ENCODE assay signal across 17 cellular contexts in genomic region chr6:125868252-125868651, GRCh38.
A peak's percentile ranks its signal among the peaks of the same experiment; 100 is the strongest.
DNase-seq lines count a peak whose midpoint lies in the region; ATAC-seq and TF ChIP-seq lines count a peak whose summit lies in the region.
"Had no signal": no experiment of that assay in that cellular context is flagged by ENCODE, and none has a peak within 500 bp of the region (broad histone marks: within the 10 kb centered on the region; RNA-seq: fewer than 3 reads in every experiment).

No MANE protein-coding gene starts in this region.

- H3K4me3 Mint-ChIP-seq in immature natural killer cell: no peak overlapping the region

- H3K4me1 ChIP-seq in HCT116 (ENCODE audit: control insufficient read depth in 1 of 2, insufficient read depth in 2 of 2, low read length in 2 of 2): peaks cover 15 to 24% of the 10 kb centered on the region in 2 experiments
- H3K4me1 ChIP-seq in lower lobe of right lung: peaks cover 15% of the 10 kb centered on the region
- H3K4me1 ChIP-seq: BLaER1 had no signal

- CTCF ChIA-PET in HCT116 (lab: Charles Lee): interaction anchor here (0.6 to 1.4 kb wide), 5 partner anchors 10 to 88 kb away, joined by 3 to 5 read pairs (median 4); partner anchors contain the start of gene HINT3

- no peak overlapping the region for H3K27ac Mint-ChIP-seq in immature natural killer cell

- peaks cover 0 to 2% (median 0%) of the 10 kb centered on the region in 3 donors for H3K27me3 Mint-ChIP-seq in immature natural killer cell (ENCODE audit: low read depth in 3 of 3)

- H3K36me3 ChIP-seq in HCT116 (ENCODE audit: control insufficient read depth in 1 of 2, insufficient read depth in 2 of 2, low read length in 2 of 2): no peaks in the 10 kb centered on the region
- no peaks in the 10 kb centered on the region for H3K36me3 ChIP-seq in lower lobe of right lung
- H3K36me3 ChIP-seq: BLaER1, left lung, MG63 had no signal

- peaks cover 7 to 20% of the 10 kb centered on the region in 2 donors for H3K4me1 Mint-ChIP-seq in immature natural killer cell

- TF ChIP-seq CTCF in HCT116 (IDR thresholded peaks at IDR 0.05 in 2 of 3, conservative IDR thresholded peaks at IDR 0.05 in 1 of 3; ENCODE audit: borderline replicate concordance in 1 of 3, insufficient read depth in 1 of 3, low read depth in 2 of 3, low read length in 2 of 3) (no peak), fibroblast of the aortic adventitia (IDR thresholded peaks at IDR 0.05; ENCODE audit: insufficient read depth, low read length) (no peak), lower lobe of right lung (IDR thresholded peaks at IDR 0.05) (no peak)

- H3K9ac ChIP-seq in HCT116 (ENCODE audit: low read length): no peak overlapping the region
- H3K9ac ChIP-seq: BLaER1 had no signal

- TF ChIP-seq POLR2A in HCT116 (IDR thresholded peaks at IDR 0.05; ENCODE audit: borderline replicate concordance, extremely low read depth, insufficient read depth, insufficient read length): no peak

- RAD21 ChIA-PET in HCT116 (lab: Charles Lee; ENCODE audit: low non-redundant PET in 1 of 2, low total read pairs in 2 of 2, uncharacterized antibody in 2 of 2, unreplicated experiment in 2 of 2): interaction anchor here in 1 of 2 experiments (0.6 kb wide), 1 partner anchor 89 kb away, joined by 3 read pairs; no protein-coding TSS in a partner anchor

- POLR2A ChIA-PET in HCT116 (lab: Charles Lee): interaction anchor here (1.1 kb wide), 1 partner anchor 9 kb away, joined by 3 read pairs; no protein-coding TSS in a partner anchor

- no peaks in the 10 kb centered on the region for H3K79me2 ChIP-seq in HCT116 (ENCODE audit: insufficient read depth, low read length)

- no peak overlapping the region for H3K4me3 ChIP-seq in HCT116 (replicated peaks in 1 of 2; ENCODE audit: low read depth in 1 of 2, low read length in 2 of 2)
- no peak overlapping the region for H3K4me3 ChIP-seq in fibroblast of the aortic adventitia (ENCODE audit: low read depth, low read length)
- no peak overlapping the region for H3K4me3 ChIP-seq in lower lobe of right lung
- H3K4me3 ChIP-seq: BLaER1, left lung, MG63 had no signal

- H3K27me3 ChIP-seq in HCT116 (ENCODE audit: insufficient read depth, low read length) (no peaks in the 10 kb centered on the region), lower lobe of right lung (ENCODE audit: low read depth) (no peaks in the 10 kb centered on the region)
- H3K27me3 ChIP-seq: BLaER1, left lung, MG63 had no signal

- no peak for TF ChIP-seq RAD21 in HCT116 (IDR thresholded peaks at IDR 0.05; ENCODE audit: low read depth)

- H3K4me2 ChIP-seq in HCT116 (ENCODE audit: low read length): peak overlapping the region; percentile 47; the same call in 1 of the 2 replicates
- H3K4me2 ChIP-seq: BLaER1 had no signal

- H3K36me3 Mint-ChIP-seq in immature natural killer cell: peaks cover 4 to 16% (median 6%) of the 10 kb centered on the region in 3 donors

- intact Hi-C loops in HCT116 (cut with micrococcal nuclease) (no loop called here), lower lobe of right lung (cut with DNase I) (no loop called here)

- H2AFZ ChIP-seq in HCT116 (ENCODE audit: low read depth, low read length, poor library complexity, severe bottlenecking): no peak overlapping the region

- no peaks in the 10 kb centered on the region for H3K9me3 ChIP-seq in HCT116 (ENCODE audit: control insufficient read depth in 1 of 2, insufficient read depth in 1 of 2, low read depth in 1 of 2, low read length in 2 of 2)
- H3K9me3 ChIP-seq in lower lobe of right lung: no peaks in the 10 kb centered on the region
- H3K9me3 ChIP-seq: BLaER1, left lung, MG63 had no signal

- H3K27ac ChIP-seq in HCT116 (ENCODE audit: low read depth, low read length): no peak overlapping the region
- H3K27ac ChIP-seq in substantia nigra (ENCODE audit: low read depth, low read length, poor library complexity, severe bottlenecking): peak overlapping the region; percentile 99
- no peak overlapping the region for H3K27ac ChIP-seq in lower lobe of right lung
- H3K27ac ChIP-seq: BLaER1 had no signal

- H3K9me3 Mint-ChIP-seq in immature natural killer cell: no peaks in the 10 kb centered on the region

- no peaks in the 10 kb centered on the region for H4K20me1 ChIP-seq in HCT116 (ENCODE audit: insufficient read depth)
- H4K20me1 ChIP-seq: BLaER1 had no signal

- no peak for DNase-seq in HCT116 (ENCODE audit: low read depth, low spot score)
- DNase-seq in amniotic epithelial cell (ENCODE audit: low read depth): peak; percentile 74
- peak; percentile 41 for DNase-seq in fibroblast of the aortic adventitia (ENCODE audit: low read depth)
- DNase-seq in substantia nigra (lab: John Stamatoyannopoulos, UW): no peak
- no peak for DNase-seq in NCI-H1417 treated with DMSO at 0.1 percent for 48 hours (lab: John Stamatoyannopoulos, UW)
- DNase-seq in immature natural killer cell: no peak
- no peak for DNase-seq in lower lobe of right lung
- DNase-seq: activated CD4-positive, alpha-beta T cell treated with anti-CD3 and anti-CD28 coated beads for 48 hours; activated CD8-positive, alpha-beta memory T cell treated with anti-CD3 and anti-CD28 coated beads, Interleukin-2, amount 50 U/mL, for 48 hours; activated gamma-delta T cell; NCI-H446 treated with DMSO at 0.1 percent for 48 hours; NK-92 treated with Interleukin-12 subunit alpha and Interleukin-12 subunit beta, amount 100 ng/mL, for 24 hours; RPMI8226 had no signal

- BruUV-seq in HCT116 (replicated peaks; lab: Mats Ljungman, UMichigan): no TSS peak

- no peaks in the 10 kb centered on the region for H3K9me2 ChIP-seq in HCT116 (ENCODE audit: insufficient read depth)

- no peak for ATAC-seq in HCT116
- ATAC-seq in lower lobe of right lung: no peak
- ATAC-seq in GM21619 (IDR thresholded peaks at IDR 0.05; ENCODE audit: unreplicated experiment): no peak

TF ChIP-seq in HCT116, 20 proteins besides CTCF, POLR2A, EP300 and RAD21:
- no peak for TF ChIP-seq EGR1 (IDR thresholded peaks at IDR 0.05; ENCODE audit: low read depth)
- TF ChIP-seq JUND (IDR thresholded peaks at IDR 0.05): no peak
- TF ChIP-seq SRF (IDR thresholded peaks at IDR 0.05; ENCODE audit: low read depth): no peak

Comparison
In these comparisons a context has a peak if more than half of its experiments do, and no peak if none do; other contexts are left out.
1. DNase-seq: peak in amniotic epithelial cell (single experiment) and fibroblast of the aortic adventitia (single experiment); none in HCT116 (single experiment), substantia nigra (0 of 49), NCI-H1417 treated with DMSO at 0.1 percent for 48 hours (single experiment), immature natural killer cell (0 of 3) and lower lobe of right lung (single experiment).